14 cellular contexts compared by ENCODE assay signal in the genomic region with DNA sequence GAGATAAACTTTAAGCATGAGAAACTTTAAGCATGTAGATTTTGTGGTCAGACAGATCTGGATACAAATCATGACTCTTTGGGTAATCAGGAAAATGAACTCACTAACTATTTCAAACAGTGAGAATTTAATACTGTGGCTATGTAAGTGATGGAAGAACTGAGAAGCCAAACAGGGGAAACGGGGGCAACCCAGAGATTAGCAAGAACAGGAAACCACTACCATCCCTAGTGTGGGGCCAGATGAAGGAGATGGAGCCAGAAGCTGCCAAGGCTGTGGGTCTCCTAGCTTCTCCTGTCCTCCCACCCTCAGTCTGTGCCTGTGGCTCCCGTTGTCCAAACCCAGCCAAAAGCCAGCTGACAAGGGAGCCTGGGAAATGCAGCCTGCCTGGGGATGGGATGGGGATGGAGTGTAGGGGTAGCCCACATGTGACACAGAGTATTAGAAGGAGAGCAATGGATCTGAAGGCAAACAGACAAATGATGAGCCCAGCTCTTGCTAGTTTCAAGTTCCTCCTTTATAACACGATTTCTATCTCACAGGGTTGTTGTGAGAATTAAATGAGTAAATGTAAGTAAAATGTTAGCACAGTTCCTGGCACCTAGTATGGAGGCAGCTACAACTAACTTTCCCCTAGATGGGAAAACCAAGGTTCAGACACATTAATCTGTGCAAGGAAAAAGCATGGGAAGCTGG. TPM values are rescaled to one million over a fixed set of nuclear protein-coding genes. Genes with fewer than 3 reads are reported as not detected.
DNase-seq lines count a peak whose midpoint lies in the region; ATAC-seq and TF ChIP-seq lines count a peak whose summit lies in the region.
"Had no signal": no experiment of that assay in that cellular context is flagged by ENCODE, and none has a peak within 500 bp of the region (broad histone marks: within the 10 kb centered on the region; RNA-seq: fewer than 3 reads in every experiment).

No MANE protein-coding gene starts in this region.

- no TSS peak for BruUV-seq in Caco-2 (replicated peaks; lab: Mats Ljungman, UMichigan)

- H3K27me3 ChIP-seq in Caco-2 (replicated peaks; ENCODE audit: control insufficient read depth, insufficient read depth, low read length) (no peaks in the 10 kb centered on the region), testis (no peaks in the 10 kb centered on the region)
- H3K27me3 ChIP-seq: ascending aorta had no signal

- intact Hi-C loops in Caco-2 (cut with micrococcal nuclease; ENCODE audit: unreplicated experiment) (loop anchor here (5.0 kb wide), 1 partner anchor 41 kb away; no protein-coding TSS in a partner anchor), testis (cut with DNase I; ENCODE audit: low total_unique reads) (no loop called here)

- 53 to 62% methylated on average over 3 of the region's 3 CpGs for WGBS in testis, 2 donors

- H3K4me3 Mint-ChIP-seq in Caco-2 (ENCODE audit: unreplicated experiment) (peak overlapping the region; percentile 69), IgD-negative memory B cell (peak overlapping the region; percentile 3 to 92 (median 8)), WTC11 (peak overlapping the region; percentile 64)
- H3K4me3 Mint-ChIP-seq in natural killer cell treated with Interleukin-12 subunit alpha and Interleukin-12 subunit beta and Interleukin-15 and Interleukin-18, amount 100 ng/mL, for 72 hours = peak overlapping the region; percentile 40
- H3K4me3 Mint-ChIP-seq: T-helper 1 cell treated with Interleukin-12 subunit alpha and Interleukin-12 subunit beta and Interleukin-4 antibody, amounts not matched to agents 30 μg/mL and 1 μg/mL, for 36 hours had no signal

- POLR2A ChIA-PET in Caco-2 (lab: Charles Lee) = no interaction called here
- POLR2A ChIA-PET in WTC11 (lab: Charles Lee) = interaction anchor here (0.6 to 1.7 kb wide), 3 partner anchors 9 to 371 kb away, joined by 3 to 6 read pairs (median 3); partner anchors contain the start of gene CDC25C

- no peak for ATAC-seq in WTC11
- ATAC-seq in natural killer cell treated with Interleukin-12 subunit alpha and Interleukin-12 subunit beta and Interleukin-15 and Interleukin-18, amount 100 ng/mL, for 72 hours = peak in 1 of 2 donors; percentile 47

- H3K27ac ChIP-seq in testis = no peak overlapping the region

- no peak for TF ChIP-seq POLR2A in testis (IDR thresholded peaks at IDR 0.05)

- CTCF ChIA-PET in Caco-2 (lab: Charles Lee) (interaction anchor here (0.6 kb wide), 1 partner anchor 889 kb away, joined by 3 read pairs; no protein-coding TSS in a partner anchor), WTC11 (lab: Charles Lee) (interaction anchor here (1.6 to 3.1 kb wide), 2 partner anchors 18 to 112 kb away, joined by 3 to 18 read pairs; partner anchors contain the start of gene KDM3B)

- TF ChIP-seq CTCF in Caco-2 (IDR thresholded peaks at IDR 0.05; ENCODE audit: insufficient read depth in 1 of 2, low read depth in 1 of 2, low read length in 1 of 2, severe bottlenecking in 1 of 2, unreplicated experiment in 1 of 2) = no peak
- TF ChIP-seq CTCF in WTC11 (IDR thresholded peaks at IDR 0.05) = no peak
- no peak for TF ChIP-seq CTCF in testis (IDR thresholded peaks at IDR 0.05)

- H3K4me1 Mint-ChIP-seq in Caco-2 (ENCODE audit: low read depth, unreplicated experiment) (peaks cover 8% of the 10 kb centered on the region), IgD-negative memory B cell (peaks cover 11 to 13% (median 13%) of the 10 kb centered on the region in 3 donors), WTC11 (peaks cover 9% of the 10 kb centered on the region)
- peaks cover 11% of the 10 kb centered on the region in 2 donors for H3K4me1 Mint-ChIP-seq in natural killer cell treated with Interleukin-12 subunit alpha and Interleukin-12 subunit beta and Interleukin-15 and Interleukin-18, amount 100 ng/mL, for 72 hours (ENCODE audit: low read depth in 2 of 2)

- no peaks in the 10 kb centered on the region for H3K9me3 ChIP-seq in Caco-2
- no peaks in the 10 kb centered on the region for H3K9me3 ChIP-seq in testis
- H3K9me3 ChIP-seq: ascending aorta, Peyer's patch had no signal

- H3K9me3 Mint-ChIP-seq in Caco-2 (ENCODE audit: unreplicated experiment) (no peaks in the 10 kb centered on the region), IgD-negative memory B cell (peaks cover 0 to 2% (median 0%) of the 10 kb centered on the region in 3 donors), WTC11 (no peaks in the 10 kb centered on the region)
- no peaks in the 10 kb centered on the region for H3K9me3 Mint-ChIP-seq in natural killer cell treated with Interleukin-12 subunit alpha and Interleukin-12 subunit beta and Interleukin-15 and Interleukin-18, amount 100 ng/mL, for 72 hours
- H3K9me3 Mint-ChIP-seq: T-helper 1 cell treated with Interleukin-12 subunit alpha and Interleukin-12 subunit beta and Interleukin-4 antibody, amounts not matched to agents 30 μg/mL and 1 μg/mL, for 36 hours had no signal

- H3K36me3 Mint-ChIP-seq in Caco-2 (ENCODE audit: insufficient read depth, unreplicated experiment) = no peaks in the 10 kb centered on the region
- no peaks in the 10 kb centered on the region for H3K36me3 Mint-ChIP-seq in IgD-negative memory B cell
- H3K36me3 Mint-ChIP-seq in WTC11 = no peaks in the 10 kb centered on the region
- no peaks in the 10 kb centered on the region for H3K36me3 Mint-ChIP-seq in natural killer cell treated with Interleukin-12 subunit alpha and Interleukin-12 subunit beta and Interleukin-15 and Interleukin-18, amount 100 ng/mL, for 72 hours

- no peak overlapping the region for H3K27ac Mint-ChIP-seq in Caco-2 (ENCODE audit: unreplicated experiment)
- H3K27ac Mint-ChIP-seq in IgD-negative memory B cell = no peak overlapping the region
- no peak overlapping the region for H3K27ac Mint-ChIP-seq in WTC11
- H3K27ac Mint-ChIP-seq in natural killer cell treated with Interleukin-12 subunit alpha and Interleukin-12 subunit beta and Interleukin-15 and Interleukin-18, amount 100 ng/mL, for 72 hours = no peak overlapping the region
- H3K27ac Mint-ChIP-seq: T-helper 1 cell treated with Interleukin-12 subunit alpha and Interleukin-12 subunit beta and Interleukin-4 antibody, amounts not matched to agents 30 μg/mL and 1 μg/mL, for 36 hours had no signal

- H3K36me3 ChIP-seq in Caco-2 (ENCODE audit: control insufficient read depth, insufficient read depth, low read length) (no peaks in the 10 kb centered on the region), testis (ENCODE audit: low read depth, missing control alignments) (no peaks in the 10 kb centered on the region)
- H3K36me3 ChIP-seq: ascending aorta, Peyer's patch had no signal

- H3K27me3 Mint-ChIP-seq in Caco-2 (ENCODE audit: insufficient read depth, unreplicated experiment) (peaks cover 4% of the 10 kb centered on the region), IgD-negative memory B cell (peaks cover 45% of the 10 kb centered on the region), WTC11 (ENCODE audit: low read depth) (peaks cover 57% of the 10 kb centered on the region)
- H3K27me3 Mint-ChIP-seq in natural killer cell treated with Interleukin-12 subunit alpha and Interleukin-12 subunit beta and Interleukin-15 and Interleukin-18, amount 100 ng/mL, for 72 hours = peaks cover 31 to 33% of the 10 kb centered on the region in 2 donors

- DNase-seq in Caco-2 = no peak
- DNase-seq in WTC11 (ENCODE audit: low spot score) = no peak
- no peak for DNase-seq in natural killer cell treated with Interleukin-12 subunit alpha and Interleukin-12 subunit beta and Interleukin-15 and Interleukin-18, amount 100 ng/mL, for 72 hours (ENCODE audit: low spot score)
- no peak for DNase-seq in NCI-H526 treated with DMSO at 0.1 percent for 48 hours (lab: John Stamatoyannopoulos, UW)
- DNase-seq in testis = no peak
- no peak for DNase-seq in NCI-H774 (lab: John Stamatoyannopoulos, UW)
- DNase-seq: effector CD8-positive, alpha-beta T cell; foreskin melanocyte; Peyer's patch had no signal

- H3K4me3 ChIP-seq in Caco-2 (ENCODE audit: low read depth, low read length) (no peak overlapping the region), testis (no peak overlapping the region)

- H3K4me1 ChIP-seq in Caco-2 (peaks cover 4% of the 10 kb centered on the region; the same call in 1 of the 2 replicates), testis (peaks cover 5% of the 10 kb centered on the region)

TF ChIP-seq in WTC11, 78 proteins besides CTCF, POLR2A, EP300 and RAD21:
- TF ChIP-seq SMAD4 (CRISPR knock-in tag; IDR thresholded peaks at IDR 0.05) = no peak
- TF ChIP-seq ZNF317 (CRISPR knock-in tag; IDR thresholded peaks at IDR 0.05; ENCODE audit: borderline replicate concordance, low read depth) = peak; percentile 63; the same call in 1 of the 2 replicates

RNA-seq across cellular contexts. Expression of gene CDC23, which starts 27.7 kb away (rescaled TPM):
- 52.9 and 60.7 TPM in 2 replicates for total RNA-seq in Caco-2 (2022)
- polyA plus RNA-seq in IgD-negative memory B cell = 16.1 TPM
- 43.8 to 45.3 TPM (median 44.5 TPM) in 3 replicates for total RNA-seq in WTC11 (2021)
- total RNA-seq in natural killer cell treated with Interleukin-12 subunit alpha and Interleukin-12 subunit beta and Interleukin-15 and Interleukin-18, amount 100 ng/mL, for 72 hours = 10 to 100 TPM; 38.5 to 41.3 TPM
- total RNA-seq in testis = 10 to 100 TPM; 30.5 to 31.3 TPM
- 29.5 TPM for polyA plus RNA-seq in testis (ENCODE audit: insufficient read depth, low read depth, low replicate concordance)

RNA-seq across cellular contexts. Expression of gene GFRA3, which starts 33.6 kb away (rescaled TPM):
- total RNA-seq in Caco-2 (2022) (2.4 and 2.7 TPM in 2 replicates), WTC11 (2021) (0.69 to 1.3 TPM (median 0.94 TPM) in 3 replicates), testis (1 to 10 TPM; 5.8 to 6.3 TPM)
- polyA plus RNA-seq in IgD-negative memory B cell (not detected), testis (ENCODE audit: insufficient read depth, low read depth, low replicate concordance) (6.3 TPM)
- total RNA-seq in natural killer cell treated with Interleukin-12 subunit alpha and Interleukin-12 subunit beta and Interleukin-15 and Interleukin-18, amount 100 ng/mL, for 72 hours = under 1 TPM in 1 of 2 donors, not detected in 1; 0.22 TPM
- total RNA-seq: ascending aorta, M059J, Peyer's patch, renal cortical epithelial cell had no signal

Comparison
In these comparisons a context has a peak if more than half of its experiments do, and no peak if none do; other contexts are left out.
1. H3K4me3 Mint-ChIP-seq: peak in every context shown above with its lines; median percentile 69 in Caco-2; 64 in WTC11; 40 in natural killer cell treated with Interleukin-12 subunit alpha and Interleukin-12 subunit beta and Interleukin-15 and Interleukin-18, amount 100 ng/mL, for 72 hours; 8 in IgD-negative memory B cell.